10 cellular contexts compared by ENCODE assay signal in genomic region chrX:136780241-136780640, GRCh38. TPM values are rescaled to one million over a fixed set of nuclear protein-coding genes. Genes with fewer than 3 reads are reported as not detected.
A peak's percentile ranks its signal among the peaks of the same experiment; 100 is the strongest.
DNase-seq lines count a peak whose midpoint lies in the region; ATAC-seq and TF ChIP-seq lines count a peak whose summit lies in the region.
"Had no signal": no experiment of that assay in that cellular context is flagged by ENCODE, and none has a peak within 500 bp of the region (broad histone marks: within the 10 kb centered on the region; RNA-seq: fewer than 3 reads in every experiment).

No MANE protein-coding gene starts in this region.

- H3K27me3 ChIP-seq in breast epithelium, result no peaks in the 10 kb centered on the region
- H3K27me3 ChIP-seq in transverse colon, result no peaks in the 10 kb centered on the region

- H3K4me3 ChIP-seq in breast epithelium (peak overlapping the region; percentile 20 to 55 (median 31)), transverse colon (peak overlapping the region in 1 of 4 donors; percentile 34)

- H3K4me1 Mint-ChIP-seq in MCF 10A (ENCODE audit: insufficient read depth, unreplicated experiment), result no peaks in the 10 kb centered on the region
- H3K4me1 Mint-ChIP-seq in immature natural killer cell, result peaks cover 52 to 66% of the 10 kb centered on the region in 2 donors

- H3K27ac ChIP-seq in breast epithelium (peak overlapping the region; percentile 41 to 79), transverse colon (peak overlapping the region; percentile 53 to 71 (median 66))

- H3K27ac Mint-ChIP-seq in MCF 10A (ENCODE audit: low read depth, unreplicated experiment) (no peak overlapping the region), immature natural killer cell (peak overlapping the region; percentile 86 to 95 (median 93))
- H3K27ac Mint-ChIP-seq: nephron had no signal

- ATAC-seq in SK-N-SH treated with all-trans-retinoic acid at 6 μM for 48 hours, result peak; percentile 50; the same call in 2 of the 3 replicates
- ATAC-seq in HG02759 (IDR thresholded peaks at IDR 0.05; ENCODE audit: unreplicated experiment), result no peak

- no peak for TF ChIP-seq POLR2A in breast epithelium (IDR thresholded peaks at IDR 0.05)
- TF ChIP-seq POLR2A in transverse colon (IDR thresholded peaks at IDR 0.05), result no peak

- 34% methylated on average over 2 of the region's 2 CpGs; no CpG with 5 or more reads in 1 of the 2 donors for WGBS in transverse colon (ENCODE audit: low coverage in 1 of 2), 2 donors

- no peaks in the 10 kb centered on the region for H3K36me3 Mint-ChIP-seq in MCF 10A (ENCODE audit: insufficient read depth, unreplicated experiment)
- no peaks in the 10 kb centered on the region for H3K36me3 Mint-ChIP-seq in immature natural killer cell

- CTCF ChIA-PET in MCF 10A (lab: Yijun Ruan, JAX), result no interaction called here

- H3K27me3 Mint-ChIP-seq in MCF 10A (ENCODE audit: insufficient read depth, unreplicated experiment) (peaks cover 22% of the 10 kb centered on the region), immature natural killer cell (ENCODE audit: low read depth in 3 of 3) (peaks cover 0 to 4% (median 1%) of the 10 kb centered on the region in 3 donors)

- no peaks in the 10 kb centered on the region for H3K9me3 ChIP-seq in breast epithelium
- H3K9me3 ChIP-seq in transverse colon, result no peaks in the 10 kb centered on the region

- no TSS peak for BruUV-seq in MCF 10A (replicated peaks; lab: Mats Ljungman, UMichigan)

- no peak for TF ChIP-seq EP300 in transverse colon (IDR thresholded peaks at IDR 0.05; ENCODE audit: low read depth)

- DNase-seq in breast epithelium (ENCODE audit: low spot score in 2 of 2), result no peak
- DNase-seq in MCF 10A (ENCODE audit: unreplicated experiment), result no peak
- no peak for DNase-seq in immature natural killer cell
- no peak for DNase-seq in transverse colon
- DNase-seq in dedifferentiated amniotic fluid mesenchymal stem cell (ENCODE audit: extremely low spot score), result no peak
- DNase-seq in SW480 (ENCODE audit: low spot score), result no peak
- DNase-seq: NCI-H510A treated with DMSO at 0.1 percent for 48 hours had no signal

- intact Hi-C loops in breast epithelium (cut with DNase I; ENCODE audit: low total_unique reads), result no loop called here
- intact Hi-C loops in MCF 10A (cut with micrococcal nuclease), result no loop called here
- intact Hi-C loops in transverse colon (cut with DNase I; ENCODE audit: low total_unique reads), result no loop called here

- H3K9me3 Mint-ChIP-seq in MCF 10A (ENCODE audit: unreplicated experiment), result no peaks in the 10 kb centered on the region
- H3K9me3 Mint-ChIP-seq in immature natural killer cell, result no peaks in the 10 kb centered on the region

- in situ Hi-C loops in transverse colon (cut with MboI; ENCODE audit: low pct_ligation_motif_present in 1 of 4, low pct_unique_long_range_greater_than_20kb in 1 of 4, low sequenced_read_pairs in 3 of 4), result no loop called here

- H3K4me3 Mint-ChIP-seq in MCF 10A (ENCODE audit: unreplicated experiment), result no peak overlapping the region
- H3K4me3 Mint-ChIP-seq in immature natural killer cell, result peak overlapping the region; percentile 92 to 97 (median 93)

- TF ChIP-seq CTCF in breast epithelium (IDR thresholded peaks at IDR 0.05) (no peak), MCF 10A (IDR thresholded peaks at IDR 0.05; ENCODE audit: unreplicated experiment) (no peak), transverse colon (IDR thresholded peaks at IDR 0.05) (no peak)

- POLR2A ChIA-PET in MCF 10A (lab: Yijun Ruan, JAX), result interaction anchor here (0.7 kb wide), 1 partner anchor 61 kb away, joined by 3 read pairs; no protein-coding TSS in a partner anchor

- no peaks in the 10 kb centered on the region for H3K36me3 ChIP-seq in breast epithelium
- no peaks in the 10 kb centered on the region for H3K36me3 ChIP-seq in transverse colon

- no peaks in the 10 kb centered on the region for H3K4me1 ChIP-seq in breast epithelium
- H3K4me1 ChIP-seq in transverse colon, result peaks cover 0 to 4% (median 0%) of the 10 kb centered on the region in 4 donors

TF ChIP-seq in SK-N-SH treated with all-trans-retinoic acid at 6 μM for 48 hours, 23 proteins besides CTCF, POLR2A, EP300 and RAD21:
- TF ChIP-seq GLIS3 (CRISPR knock-in tag; IDR thresholded peaks at IDR 0.05), result no peak
- TF ChIP-seq ESRRG (CRISPR knock-in tag; IDR thresholded peaks at IDR 0.05), result no peak
- no peak for TF ChIP-seq POU6F1 (CRISPR knock-in tag; IDR thresholded peaks at IDR 0.05; ENCODE audit: borderline replicate concordance, low read depth)
- no peak for TF ChIP-seq TOX (CRISPR knock-in tag; IDR thresholded peaks at IDR 0.05; ENCODE audit: borderline replicate concordance)
- TF ChIP-seq ZNF8 (CRISPR knock-in tag; IDR thresholded peaks at IDR 0.05), result no peak
- no peak for TF ChIP-seq SNAI2 (CRISPR knock-in tag; IDR thresholded peaks at IDR 0.05)
- TF ChIP-seq ISL1 (CRISPR knock-in tag; IDR thresholded peaks at IDR 0.05), result no peak
- TF ChIP-seq RARB (CRISPR knock-in tag; IDR thresholded peaks at IDR 0.05), result no peak
- no peak for TF ChIP-seq ZNF565 (CRISPR knock-in tag; conservative IDR thresholded peaks at IDR 0.05; ENCODE audit: low read depth)
- no peak for TF ChIP-seq ZFP3 (CRISPR knock-in tag; IDR thresholded peaks at IDR 0.05)
- no peak for TF ChIP-seq BACH2 (CRISPR knock-in tag; IDR thresholded peaks at IDR 0.05; ENCODE audit: borderline replicate concordance)

RNA-seq across cellular contexts. Expression of gene ARHGEF6, which starts 0.5 kb away (rescaled TPM):
- 100 to 1,000 TPM in 1 of 3 donors, 10 to 100 TPM in 2; 43.6 to 120 (median 55.8) TPM for total RNA-seq in breast epithelium
- total RNA-seq in MCF 10A (2022), result 0.35 and 0.47 TPM in 2 replicates
- polyA plus RNA-seq in immature natural killer cell, result 10 to 100 TPM; 48.4 to 62.0 (median 50.5) TPM
- total RNA-seq in transverse colon, result 10 to 100 TPM in 2 of 4 donors, 1 to 10 TPM in 2; 4.2 to 13.9 (median 8.2) TPM
